Comparison of ENCODE assay signal across 1 cellular context in genomic region chr16:500699-501098, GRCh38.
TF ChIP-seq lines count a peak whose summit lies in the region.

No MANE protein-coding gene starts in this region.

TF ChIP-seq in K562, 482 proteins besides CTCF, POLR2A, EP300 and RAD21:
- no peak for TF ChIP-seq THRB (CRISPR knock-in tag; conservative IDR thresholded peaks at IDR 0.05)
- no peak for TF ChIP-seq CGGBP1 (CRISPR knock-in tag; IDR thresholded peaks at IDR 0.05)
- no peak for TF ChIP-seq SAFB2 (IDR thresholded peaks at IDR 0.05; ENCODE audit: borderline replicate concordance, low read depth, low read length, severe bottlenecking)
- no peak for TF ChIP-seq HDAC3 (IDR thresholded peaks at IDR 0.05; ENCODE audit: borderline replicate concordance, partially characterized antibody)
- TF ChIP-seq SNAPC5 (CRISPR knock-in tag; IDR thresholded peaks at IDR 0.05): no peak
- no peak for TF ChIP-seq TRIM24 (IDR thresholded peaks at IDR 0.05)
- TF ChIP-seq ZFP30 (CRISPR knock-in tag; IDR thresholded peaks at IDR 0.05; ENCODE audit: borderline replicate concordance): no peak
- TF ChIP-seq FIP1L1 (IDR thresholded peaks at IDR 0.05; ENCODE audit: low read depth, low read length, poor library complexity, severe bottlenecking): no peak
- TF ChIP-seq PBX2 (CRISPR knock-in tag; IDR thresholded peaks at IDR 0.05; ENCODE audit: low read depth): no peak
- TF ChIP-seq PBX2 (tag; conservative IDR thresholded peaks at IDR 0.05; ENCODE audit: low read depth): no peak
- no peak for TF ChIP-seq ZNF655 (CRISPR knock-in tag; IDR thresholded peaks at IDR 0.05)
- no peak for TF ChIP-seq ARHGAP35 (IDR thresholded peaks at IDR 0.05; ENCODE audit: partially characterized antibody)
- TF ChIP-seq TRIM25 (IDR thresholded peaks at IDR 0.05; ENCODE audit: borderline replicate concordance): no peak
- no peak for TF ChIP-seq SMAD3 (CRISPR knock-in tag; conservative IDR thresholded peaks at IDR 0.05)
- TF ChIP-seq ZBTB1 (CRISPR knock-in tag; IDR thresholded peaks at IDR 0.05; ENCODE audit: borderline replicate concordance, low read depth): no peak
TF ChIP-seq in K562: peak in this region for 0.
